ENCODE assay signal across 6 cellular contexts in genomic region chr7:33968591-33968990, GRCh38.
"Had no signal": no experiment of that assay in that cellular context is flagged by ENCODE, and none has a peak within 500 bp of the region (broad histone marks: within the 10 kb centered on the region; RNA-seq: fewer than 3 reads in every experiment).

No MANE protein-coding gene starts in this region.

- H3K4me3 ChIP-seq: GM23338, K562 had no signal

- H3K9me3 Mint-ChIP-seq: GM23338, H9 had no signal

- H2AFZ ChIP-seq: GM23338 had no signal

- H3K4me3 Mint-ChIP-seq: GM23338, H9 had no signal

- H3K9ac ChIP-seq: KMS-11 had no signal

- H3K27ac Mint-ChIP-seq: GM23338, H9 had no signal

- H3K4me2 ChIP-seq: GM23338, KMS-11 had no signal

- DNase-seq: H9, HCEC 1CT, IMR-90 had no signal

- H3K27ac ChIP-seq: KMS-11 had no signal

- ATAC-seq: GM23338, K562 had no signal
